8 cellular contexts compared by ENCODE assay signal in the genomic region with DNA sequence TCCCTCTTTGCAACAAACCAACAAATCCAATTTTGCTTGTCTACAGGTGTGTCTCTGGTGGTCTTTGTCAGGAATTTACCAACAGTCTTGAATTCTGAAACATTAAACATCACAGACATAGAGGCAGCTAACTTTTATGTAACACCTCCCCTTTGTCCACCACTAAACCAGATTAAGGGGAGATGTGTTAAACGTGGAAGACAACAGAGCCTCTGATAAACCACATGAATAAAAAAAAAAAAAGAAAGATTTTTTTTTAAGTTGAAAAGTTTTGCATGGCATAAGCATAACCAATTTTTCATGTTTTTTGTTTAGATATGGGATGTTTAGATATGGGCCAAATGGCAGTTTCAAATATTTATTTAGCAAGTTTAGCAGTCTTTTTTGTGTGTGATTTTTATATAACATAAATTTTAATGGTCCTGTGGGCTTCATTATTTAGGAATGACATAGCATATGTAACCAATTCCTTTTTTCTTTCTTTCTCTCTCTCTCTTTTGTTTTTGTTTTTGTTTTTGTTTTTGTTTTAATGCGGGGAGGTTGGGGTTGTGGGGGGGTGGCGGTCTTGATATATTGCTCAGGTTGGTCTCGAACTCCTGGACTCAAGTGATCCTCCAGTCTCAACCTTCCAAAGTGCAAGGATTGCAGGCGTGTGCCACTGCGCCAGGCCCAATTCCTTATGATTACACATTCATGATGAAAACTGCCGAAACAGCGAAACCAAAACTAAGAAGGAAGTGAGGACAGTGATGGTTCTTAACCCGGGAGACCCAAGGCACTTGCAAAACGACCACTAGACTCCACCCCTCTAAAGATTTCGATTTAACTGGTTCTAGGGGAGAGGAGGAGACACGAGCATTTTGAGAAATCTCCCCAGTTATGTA.
A peak's percentile ranks its signal among the peaks of the same experiment; 100 is the strongest.
DNase-seq lines count a peak whose midpoint lies in the region; TF ChIP-seq lines count a peak whose summit lies in the region.

No MANE protein-coding gene starts in this region.

- no peaks in the 10 kb centered on the region for H4K20me1 ChIP-seq in DOHH2 (ENCODE audit: control insufficient read depth, insufficient read depth, low read depth, low read length)

- H3K79me2 ChIP-seq in DOHH2 (ENCODE audit: control insufficient read depth, low read length) = no peaks in the 10 kb centered on the region

- H3K9me3 Mint-ChIP-seq in HFFc6 = no peaks in the 10 kb centered on the region

- H3K27me3 ChIP-seq in DOHH2 (ENCODE audit: control insufficient read depth, low read length) (no peaks in the 10 kb centered on the region), ectodermal cell (ENCODE audit: control insufficient read depth, insufficient read depth, low read length, poor library complexity, severe bottlenecking) (peaks cover 2% of the 10 kb centered on the region), WERI-Rb-1 (ENCODE audit: insufficient read depth, low read depth, severe bottlenecking) (no peaks in the 10 kb centered on the region)

- H3K36me3 ChIP-seq in DOHH2 (ENCODE audit: control insufficient read depth, low read length) (no peaks in the 10 kb centered on the region), ectodermal cell (ENCODE audit: control insufficient read depth, insufficient read depth, low read length) (no peaks in the 10 kb centered on the region), urinary bladder (ENCODE audit: insufficient read depth) (no peaks in the 10 kb centered on the region), WERI-Rb-1 (no peaks in the 10 kb centered on the region)

- WGBS in ectodermal cell, 2 experiments = 42 to 46% methylated on average over 10 to 11 of the region's 12 CpGs
- 27% methylated on average over 12 of the region's 12 CpGs for WGBS in urinary bladder

- TF ChIP-seq CTCF in DOHH2 (IDR thresholded peaks at IDR 0.05; ENCODE audit: low read depth, low read length, poor library complexity, severe bottlenecking) (no peak), HFFc6 (IDR thresholded peaks at IDR 0.05) (no peak), WERI-Rb-1 (IDR thresholded peaks at IDR 0.05; ENCODE audit: low read depth, low read length) (no peak)

- H3K9me3 ChIP-seq in DOHH2 (ENCODE audit: control insufficient read depth, insufficient read depth, low read length) (no peaks in the 10 kb centered on the region), ectodermal cell (ENCODE audit: control insufficient read depth, low read length) (no peaks in the 10 kb centered on the region), WERI-Rb-1 (ENCODE audit: severe bottlenecking) (peaks cover 2% of the 10 kb centered on the region)

- H3K27me3 Mint-ChIP-seq in HFFc6 (ENCODE audit: insufficient read depth) = peaks cover 2% of the 10 kb centered on the region; the same call in 1 of the 2 replicates

- peaks cover 7% of the 10 kb centered on the region for H3F3A ChIP-seq in DOHH2 (ENCODE audit: control insufficient read depth, insufficient read depth)

- H3K9me2 ChIP-seq in DOHH2 (replicated peaks; ENCODE audit: control insufficient read depth, low read length) = no peaks in the 10 kb centered on the region

- H3K4me1 ChIP-seq in DOHH2 (ENCODE audit: control insufficient read depth, low read length) (peaks cover 22% of the 10 kb centered on the region), ectodermal cell (ENCODE audit: control insufficient read depth, insufficient read depth, low read length) (no peaks in the 10 kb centered on the region), urinary bladder (ENCODE audit: insufficient read depth) (no peaks in the 10 kb centered on the region)

- H3K36me3 Mint-ChIP-seq in HFFc6 (ENCODE audit: low read depth) = no peaks in the 10 kb centered on the region

- H3K4me1 Mint-ChIP-seq in HFFc6 (ENCODE audit: low read depth) = peaks cover 45% of the 10 kb centered on the region

- peak overlapping the region; percentile 78 for H3K4me3 ChIP-seq in DOHH2 (ENCODE audit: low read length)
- peak overlapping the region; percentile 49 for H3K4me3 ChIP-seq in ectodermal cell (ENCODE audit: insufficient read depth, low read depth, low read length)
- H3K4me3 ChIP-seq in urinary bladder (ENCODE audit: low read depth, low read length) = peak overlapping the region; percentile 40
- no peak overlapping the region for H3K4me3 ChIP-seq in WERI-Rb-1 (ENCODE audit: low read depth, low read length)

- H3K27ac Mint-ChIP-seq in HFFc6 = peak overlapping the region; percentile 82

- peak overlapping the region; percentile 91 for H3K4me2 ChIP-seq in DOHH2 (ENCODE audit: low read length)

- peak overlapping the region; percentile 52 for H3K27ac ChIP-seq in DOHH2 (ENCODE audit: low read depth, low read length)
- H3K27ac ChIP-seq in ectodermal cell (ENCODE audit: insufficient read depth, low read depth, low read length, poor library complexity, severe bottlenecking) = no peak overlapping the region
- H3K27ac ChIP-seq in urinary bladder (ENCODE audit: low read depth) = no peak overlapping the region
- H3K27ac ChIP-seq in WERI-Rb-1 = no peak overlapping the region

- peak overlapping the region; percentile 91 for H3K4me3 Mint-ChIP-seq in HFFc6

- DNase-seq in HFFc6 (peak; percentile 65), SKM-1 (lab: John Stamatoyannopoulos, UW; ENCODE audit: unreplicated experiment) (peak; percentile 77), midbrain (lab: John Stamatoyannopoulos, UW) (peak; percentile 32), RKO (ENCODE audit: low spot score) (no peak), WERI-Rb-1 (no peak)

Comparison
In these comparisons a context has a peak if more than half of its experiments do, and no peak if none do; other contexts are left out.
1. DNase-seq: peak in HFFc6 (single experiment), SKM-1 (single experiment) and midbrain (single experiment); none in RKO (single experiment) and WERI-Rb-1 (single experiment).